ENCODE assay signal across 21 cellular contexts in genomic region chr22:35050038-35050437, GRCh38. TPM values are rescaled to one million over a fixed set of nuclear protein-coding genes. Genes with fewer than 3 reads are reported as not detected.
"Had no signal": no experiment of that assay in that cellular context is flagged by ENCODE, and none has a peak within 500 bp of the region (broad histone marks: within the 10 kb centered on the region; RNA-seq: fewer than 3 reads in every experiment).

No MANE protein-coding gene starts in this region.

RNA-seq across cellular contexts. Expression of gene ISX, which starts 15.9 kb away (rescaled TPM):
- total RNA-seq: activated B cell treated with CpG ODN at 0.5 μM for 24 hours; activated CD4-positive, alpha-beta memory T cell treated with anti-CD3 and anti-CD28 coated beads for 36 hours; activated CD4-positive, alpha-beta T cell treated with anti-CD3 and anti-CD28 coated beads, Interleukin-2, amount 10 ng/mL, durations not matched to agents 24 days and 14 days; activated CD8-positive, alpha-beta memory T cell treated with anti-CD3 and anti-CD28 coated beads for 36 hours; activated CD8-positive, alpha-beta T cell treated with anti-CD3 and anti-CD28 coated beads for 36 hours; activated naive CD4-positive, alpha-beta T cell treated with anti-CD3 and anti-CD28 coated beads for 36 hours; activated naive CD4-positive, alpha-beta T cell treated with anti-CD3 and anti-CD28 coated beads, Interleukin-2, amount 50 U/mL, for 72 hours; activated naive CD8-positive, alpha-beta T cell treated with anti-CD3 and anti-CD28 coated beads for 36 hours; activated T-cell treated with anti-CD3 and anti-CD28 coated beads, Interleukin-2, amount 50 U/mL, for 4 hours; activated T-cell treated with anti-CD3 and anti-CD28 coated beads, Interleukin-2, amount 50 U/mL, for 72 hours; activated T-helper 1 cell treated with anti-CD3 and anti-CD28 coated beads, Interleukin-12 subunit alpha, Interleukin-12 subunit beta, Interleukin-2, Interleukin-4 antibody, amounts not matched to agents 30 ng/mL and 10 ng/mL and 1 ng/mL, durations not matched to agents 14 hours and 24 hours and 36 hours; activated T-helper 17 cell treated with anti-CD3 and anti-CD28 coated beads, Interleukin-2, amount 50 U/mL, for 72 hours; aorta; astrocyte; cardiac septum; cerebellum; T-cell; T-helper 1 cell treated with Interleukin-12 subunit alpha and Interleukin-12 subunit beta and Interleukin-4 antibody, amounts not matched to agents 30 ng/mL and 1 ng/mL, for 36 hours; T-helper 17 cell; T-helper 2 cell treated with Interferon-gamma antibody and Interleukin-4, amounts not matched to agents 100 ng/mL and 5 ng/mL, for 36 hours had no signal
- polyA plus RNA-seq: adrenal gland had no signal
